Comparison of ENCODE assay signal across 23 cellular contexts in the genomic region with DNA sequence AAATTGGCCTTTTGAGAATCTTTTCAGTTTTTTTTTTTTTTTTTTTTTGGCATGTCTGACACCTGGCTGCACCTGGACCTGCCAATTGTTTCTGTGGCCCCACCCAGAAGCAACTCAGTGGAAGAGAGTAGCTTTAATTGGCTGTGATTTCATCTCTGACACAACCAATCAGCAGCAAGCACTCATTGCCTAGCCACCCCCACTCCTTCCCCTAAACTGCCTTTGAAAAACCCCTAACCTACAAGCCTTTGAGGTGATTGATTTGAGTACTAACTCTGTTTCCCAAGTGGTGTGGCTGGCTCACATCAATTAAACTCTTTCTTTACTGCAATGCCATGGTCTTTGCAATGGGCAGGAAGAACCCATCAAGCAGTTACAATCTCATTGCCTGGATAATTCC.
DNase-seq lines count a peak whose midpoint lies in the region; ATAC-seq and TF ChIP-seq lines count a peak whose summit lies in the region.
"Had no signal": no experiment of that assay in that cellular context is flagged by ENCODE, and none has a peak within 500 bp of the region (broad histone marks: within the 10 kb centered on the region; RNA-seq: fewer than 3 reads in every experiment).

No MANE protein-coding gene starts in this region.

- DNase-seq in activated naive CD4-positive, alpha-beta T cell treated with anti-CD3 and anti-CD28 coated beads for 36 hours: peak; percentile 24
- no peak for DNase-seq in activated naive CD4-positive, alpha-beta T cell (lab: John Stamatoyannopoulos, UW)
- DNase-seq in GM12865 (ENCODE audit: low read depth) (peak; percentile 11), GM19238 (ENCODE audit: insufficient read length, low spot score) (no peak)
- DNase-seq: 8988T; Calu3; CD8-positive, alpha-beta T cell; DMS79 treated with DMSO at 0.1 percent for 48 hours; GF-D8; GOT3; H7; HFFc6; Kasumi-1; KBM-7 had no signal

- ATAC-seq in HG02610 (IDR thresholded peaks at IDR 0.05; ENCODE audit: unreplicated experiment) (peak; percentile 81), HG02885 (IDR thresholded peaks at IDR 0.05; ENCODE audit: poor library complexity, unreplicated experiment) (peak; percentile 53), HG02588 (IDR thresholded peaks at IDR 0.05; ENCODE audit: unreplicated experiment) (no peak), GM21390 (IDR thresholded peaks at IDR 0.05; ENCODE audit: unreplicated experiment) (no peak)
- ATAC-seq: CD8-positive, alpha-beta T cell; HCT116; HepG2 had no signal

- H3K4me1 Mint-ChIP-seq in activated naive CD4-positive, alpha-beta T cell treated with anti-CD3 and anti-CD28 coated beads for 36 hours (ENCODE audit: low read depth): peaks cover 3% of the 10 kb centered on the region
- H3K4me1 Mint-ChIP-seq: CD14-positive monocyte had no signal

- no peak overlapping the region for H3K4me3 Mint-ChIP-seq in activated naive CD4-positive, alpha-beta T cell treated with anti-CD3 and anti-CD28 coated beads for 36 hours
- H3K4me3 Mint-ChIP-seq: CD14-positive monocyte; CD8-positive, alpha-beta T cell; HFFc6 had no signal

- peaks cover 2% of the 10 kb centered on the region for H3K27me3 Mint-ChIP-seq in activated naive CD4-positive, alpha-beta T cell treated with anti-CD3 and anti-CD28 coated beads for 36 hours (ENCODE audit: low read depth)
- H3K27me3 Mint-ChIP-seq: IgD-negative memory B cell had no signal

- intact Hi-C loops in activated naive CD4-positive, alpha-beta T cell treated with anti-CD3 and anti-CD28 coated beads for 36 hours (cut with micrococcal nuclease): no loop called here

- no peak overlapping the region for H3K4me3 ChIP-seq in GM12865 (ENCODE audit: low read depth, low read length)
- H3K4me3 ChIP-seq: BLaER1 had no signal

- CTCF ChIA-PET in activated naive CD4-positive, alpha-beta T cell treated with anti-CD3 and anti-CD28 coated beads for 36 hours (lab: Charles Lee): no interaction called here

- H3K36me3 Mint-ChIP-seq in activated naive CD4-positive, alpha-beta T cell treated with anti-CD3 and anti-CD28 coated beads for 36 hours (ENCODE audit: low read depth): no peaks in the 10 kb centered on the region
- H3K36me3 Mint-ChIP-seq: CD14-positive monocyte; CD8-positive, alpha-beta T cell had no signal

- H3K27ac Mint-ChIP-seq in activated naive CD4-positive, alpha-beta T cell treated with anti-CD3 and anti-CD28 coated beads for 36 hours: no peak overlapping the region
- H3K27ac Mint-ChIP-seq: CD8-positive, alpha-beta T cell; HFFc6; IgD-negative memory B cell had no signal

- H3K9me3 Mint-ChIP-seq in activated naive CD4-positive, alpha-beta T cell treated with anti-CD3 and anti-CD28 coated beads for 36 hours: no peaks in the 10 kb centered on the region

- TF ChIP-seq CTCF in GM12865 (IDR thresholded peaks at IDR 0.05; ENCODE audit: insufficient read depth, low read depth, low read length, missing control alignments): no peak

Comparison
In these comparisons a context has a peak if more than half of its experiments do, and no peak if none do; other contexts are left out.
1. DNase-seq: peak in activated naive CD4-positive, alpha-beta T cell treated with anti-CD3 and anti-CD28 coated beads for 36 hours (single experiment) and GM12865 (single experiment); none in activated naive CD4-positive, alpha-beta T cell (0 of 4) and GM19238 (single experiment).
2. ATAC-seq: peak in HG02610 (single experiment) and HG02885 (single experiment); none in HG02588 (single experiment) and GM21390 (single experiment).